21 cellular contexts compared by ENCODE assay signal in the genomic region with DNA sequence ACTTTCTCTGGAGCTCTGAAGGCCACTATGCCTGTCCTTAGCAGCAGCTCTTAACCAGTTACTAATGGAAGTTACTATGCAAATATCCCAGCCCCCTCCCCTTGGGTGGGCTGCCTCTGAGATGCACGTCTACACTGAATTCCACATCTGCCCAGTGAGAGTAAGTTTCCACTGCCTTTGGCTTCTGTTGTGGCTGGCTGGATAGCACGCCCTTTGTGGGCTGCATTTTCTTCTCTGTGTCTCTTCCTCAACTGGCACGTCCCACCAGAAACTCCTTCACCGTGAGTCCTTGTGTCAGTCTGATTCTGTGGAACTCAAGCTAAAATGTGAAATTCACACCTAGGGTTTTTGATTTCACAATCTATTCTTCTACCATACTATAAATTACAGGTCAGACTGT. TPM values are rescaled to one million over a fixed set of nuclear protein-coding genes. Genes with fewer than 3 reads are reported as not detected.
"Had no signal": no experiment of that assay in that cellular context is flagged by ENCODE, and none has a peak within 500 bp of the region (broad histone marks: within the 10 kb centered on the region; RNA-seq: fewer than 3 reads in every experiment).

No MANE protein-coding gene starts in this region.

- H3K9me3 Mint-ChIP-seq: natural killer cell; neural crest cell; stimulated activated naive CD8-positive, alpha-beta T cell treated with anti-CD3 and anti-CD28 coated beads, Interleukin-15, Interleukin-2, amounts not matched to agents 100 ng/mL and 50 ng/mL, for 24 hours had no signal

- H3K27me3 ChIP-seq: esophagus squamous epithelium, neutrophil, sigmoid colon, spleen, tibial nerve, upper lobe of left lung had no signal

- H3K36me3 Mint-ChIP-seq: memory B cell; natural killer cell; stimulated activated naive B cell treated with anti-CD40 and anti-IgM and Interleukin-4, amounts not matched to agents 10 μg/mL and 1 μg/mL and 100 μg/mL, for 72 hours had no signal

- H3K4me3 ChIP-seq: coronary artery, esophagus squamous epithelium, lung, sigmoid colon, spleen, thoracic aorta, tibial nerve, upper lobe of left lung had no signal

- H3K4me1 ChIP-seq: esophagus squamous epithelium, parathyroid adenoma, sigmoid colon, spleen, upper lobe of left lung had no signal

- H3K9ac ChIP-seq: parathyroid adenoma had no signal

- H3K9me3 ChIP-seq: esophagus squamous epithelium, neutrophil, sigmoid colon, spleen, thoracic aorta, tibial nerve, upper lobe of left lung had no signal

- DNase-seq: dermis blood vessel endothelial cell; effector memory CD4-positive, alpha-beta T cell; esophagus squamous epithelium; foreskin melanocyte; head of caudate nucleus; kidney; natural killer cell; sigmoid colon; spleen; stimulated activated naive B cell treated with anti-CD40 and anti-IgM and Interleukin-4, amounts not matched to agents 10 μg/mL and 1 μg/mL and 100 μg/mL, for 72 hours; upper lobe of left lung had no signal

- ATAC-seq: natural killer cell; stimulated activated naive B cell treated with anti-CD40 and anti-IgM and Interleukin-4, amounts not matched to agents 10 μg/mL and 1 μg/mL and 100 μg/mL, for 72 hours had no signal

- H3K36me3 ChIP-seq: esophagus squamous epithelium, neutrophil, sigmoid colon, spleen, thoracic aorta, tibial nerve, upper lobe of left lung had no signal

- H3K27me3 Mint-ChIP-seq: memory B cell, progenitor cell of endocrine pancreas had no signal

- H3K27ac ChIP-seq: coronary artery, esophagus squamous epithelium, neutrophil, parathyroid adenoma, sigmoid colon, spleen, thoracic aorta, tibial nerve, upper lobe of left lung had no signal

- H3K79me2 ChIP-seq: parathyroid adenoma had no signal

- H3K27ac Mint-ChIP-seq: memory B cell; natural killer cell; progenitor cell of endocrine pancreas; stimulated activated naive B cell treated with anti-CD40 and anti-IgM and Interleukin-4, amounts not matched to agents 10 μg/mL and 1 μg/mL and 100 μg/mL, for 72 hours; stimulated activated naive CD8-positive, alpha-beta T cell treated with anti-CD3 and anti-CD28 coated beads, Interleukin-15, Interleukin-2, amounts not matched to agents 100 ng/mL and 50 ng/mL, for 24 hours had no signal

- H3K4me1 Mint-ChIP-seq: memory B cell; natural killer cell; stimulated activated naive B cell treated with anti-CD40 and anti-IgM and Interleukin-4, amounts not matched to agents 10 μg/mL and 1 μg/mL and 100 μg/mL, for 72 hours had no signal

- H3K4me3 Mint-ChIP-seq: memory B cell; natural killer cell; neural crest cell; stimulated activated naive B cell treated with anti-CD40 and anti-IgM and Interleukin-4, amounts not matched to agents 10 μg/mL and 1 μg/mL and 100 μg/mL, for 72 hours; stimulated activated naive CD8-positive, alpha-beta T cell treated with anti-CD3 and anti-CD28 coated beads, Interleukin-15, Interleukin-2, amounts not matched to agents 100 ng/mL and 50 ng/mL, for 24 hours had no signal

- H2AFZ ChIP-seq: parathyroid adenoma had no signal

RNA-seq across cellular contexts. Expression of gene LDB2, which starts 32.9 kb away (rescaled TPM):
- total RNA-seq: progenitor cell of endocrine pancreas had no signal
